1 cellular context compared by ENCODE assay signal in the genomic region with DNA sequence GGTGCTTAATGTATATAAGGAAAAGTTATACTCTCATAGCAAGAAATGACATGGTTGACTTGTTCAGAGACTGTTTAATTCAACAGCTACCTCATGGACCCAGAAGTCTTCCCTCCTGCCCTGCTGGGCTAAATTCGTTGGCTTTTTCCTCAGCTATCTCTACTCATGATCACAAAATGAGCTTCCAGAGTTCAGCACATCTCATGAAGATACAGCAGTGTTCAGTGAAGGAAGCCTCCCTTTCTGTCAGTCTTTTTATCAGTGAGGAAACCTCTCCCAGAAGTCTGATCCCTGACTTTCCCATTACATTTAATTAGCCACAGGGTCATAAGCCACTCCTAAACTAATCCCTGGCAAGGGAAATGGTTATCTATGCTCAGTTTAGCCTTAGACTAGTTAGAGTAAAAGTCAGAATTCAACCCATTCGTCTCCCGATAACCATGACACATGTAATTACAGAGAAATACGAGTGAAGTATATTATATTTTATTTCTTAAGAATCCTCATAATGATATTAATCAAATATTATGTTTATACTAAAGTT.
TF ChIP-seq lines count a peak whose summit lies in the region.

No MANE protein-coding gene starts in this region.

TF ChIP-seq in K562, 482 proteins besides CTCF, POLR2A, EP300 and RAD21 (continued from another document):
- TF ChIP-seq, protein P1, sequence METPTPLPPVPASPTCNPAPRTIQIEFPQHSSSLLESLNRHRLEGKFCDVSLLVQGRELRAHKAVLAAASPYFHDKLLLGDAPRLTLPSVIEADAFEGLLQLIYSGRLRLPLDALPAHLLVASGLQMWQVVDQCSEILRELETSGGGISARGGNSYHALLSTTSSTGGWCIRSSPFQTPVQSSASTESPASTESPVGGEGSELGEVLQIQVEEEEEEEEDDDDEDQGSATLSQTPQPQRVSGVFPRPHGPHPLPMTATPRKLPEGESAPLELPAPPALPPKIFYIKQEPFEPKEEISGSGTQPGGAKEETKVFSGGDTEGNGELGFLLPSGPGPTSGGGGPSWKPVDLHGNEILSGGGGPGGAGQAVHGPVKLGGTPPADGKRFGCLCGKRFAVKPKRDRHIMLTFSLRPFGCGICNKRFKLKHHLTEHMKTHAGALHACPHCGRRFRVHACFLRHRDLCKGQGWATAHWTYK (CRISPR knock-in tag; IDR thresholded peaks at IDR 0.05), result no peak
- TF ChIP-seq TAF9B (IDR thresholded peaks at IDR 0.05; ENCODE audit: partially characterized antibody), result no peak
- TF ChIP-seq CTBP1 (IDR thresholded peaks at IDR 0.05; ENCODE audit: borderline replicate concordance), result peak; percentile 51; the same call in 1 of the 2 replicates
- TF ChIP-seq, protein P2, sequence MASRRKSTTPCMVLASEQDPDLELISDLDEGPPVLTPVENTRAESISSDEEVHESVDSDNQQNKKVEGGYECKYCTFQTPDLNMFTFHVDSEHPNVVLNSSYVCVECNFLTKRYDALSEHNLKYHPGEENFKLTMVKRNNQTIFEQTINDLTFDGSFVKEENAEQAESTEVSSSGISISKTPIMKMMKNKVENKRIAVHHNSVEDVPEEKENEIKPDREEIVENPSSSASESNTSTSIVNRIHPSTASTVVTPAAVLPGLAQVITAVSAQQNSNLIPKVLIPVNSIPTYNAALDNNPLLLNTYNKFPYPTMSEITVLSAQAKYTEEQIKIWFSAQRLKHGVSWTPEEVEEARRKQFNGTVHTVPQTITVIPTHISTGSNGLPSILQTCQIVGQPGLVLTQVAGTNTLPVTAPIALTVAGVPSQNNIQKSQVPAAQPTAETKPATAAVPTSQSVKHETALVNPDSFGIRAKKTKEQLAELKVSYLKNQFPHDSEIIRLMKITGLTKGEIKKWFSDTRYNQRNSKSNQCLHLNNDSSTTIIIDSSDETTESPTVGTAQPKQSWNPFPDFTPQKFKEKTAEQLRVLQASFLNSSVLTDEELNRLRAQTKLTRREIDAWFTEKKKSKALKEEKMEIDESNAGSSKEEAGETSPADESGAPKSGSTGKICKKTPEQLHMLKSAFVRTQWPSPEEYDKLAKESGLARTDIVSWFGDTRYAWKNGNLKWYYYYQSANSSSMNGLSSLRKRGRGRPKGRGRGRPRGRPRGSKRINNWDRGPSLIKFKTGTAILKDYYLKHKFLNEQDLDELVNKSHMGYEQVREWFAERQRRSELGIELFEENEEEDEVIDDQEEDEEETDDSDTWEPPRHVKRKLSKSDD (conservative IDR thresholded peaks at IDR 0.05; ENCODE audit: low read length), result no peak
- peak; percentile 40 for TF ChIP-seq CBFA2T3 (IDR thresholded peaks at IDR 0.05)
- TF ChIP-seq TCF3 (CRISPR knock-in tag; IDR thresholded peaks at IDR 0.05), result 0 out of 2 replicates have a peak, but pooled peaks have one; percentile 28
- TF ChIP-seq CHD2 (IDR thresholded peaks at IDR 0.05; ENCODE audit: low read depth, low read length), result no peak
- TF ChIP-seq, protein P3, sequence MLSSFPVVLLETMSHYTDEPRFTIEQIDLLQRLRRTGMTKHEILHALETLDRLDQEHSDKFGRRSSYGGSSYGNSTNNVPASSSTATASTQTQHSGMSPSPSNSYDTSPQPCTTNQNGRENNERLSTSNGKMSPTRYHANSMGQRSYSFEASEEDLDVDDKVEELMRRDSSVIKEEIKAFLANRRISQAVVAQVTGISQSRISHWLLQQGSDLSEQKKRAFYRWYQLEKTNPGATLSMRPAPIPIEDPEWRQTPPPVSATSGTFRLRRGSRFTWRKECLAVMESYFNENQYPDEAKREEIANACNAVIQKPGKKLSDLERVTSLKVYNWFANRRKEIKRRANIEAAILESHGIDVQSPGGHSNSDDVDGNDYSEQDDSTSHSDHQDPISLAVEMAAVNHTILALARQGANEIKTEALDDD (IDR thresholded peaks at IDR 0.05), result peak; percentile 98
- TF ChIP-seq ZNF766 (CRISPR knock-in tag; conservative IDR thresholded peaks at IDR 0.05), result peak; percentile 78
- TF ChIP-seq KAT7 (CRISPR knock-in tag; IDR thresholded peaks at IDR 0.05; ENCODE audit: borderline replicate concordance), result no peak
TF ChIP-seq in K562: peak in this region for 8.
